Comparison of ENCODE assay signal across 8 cellular contexts in the genomic region with DNA sequence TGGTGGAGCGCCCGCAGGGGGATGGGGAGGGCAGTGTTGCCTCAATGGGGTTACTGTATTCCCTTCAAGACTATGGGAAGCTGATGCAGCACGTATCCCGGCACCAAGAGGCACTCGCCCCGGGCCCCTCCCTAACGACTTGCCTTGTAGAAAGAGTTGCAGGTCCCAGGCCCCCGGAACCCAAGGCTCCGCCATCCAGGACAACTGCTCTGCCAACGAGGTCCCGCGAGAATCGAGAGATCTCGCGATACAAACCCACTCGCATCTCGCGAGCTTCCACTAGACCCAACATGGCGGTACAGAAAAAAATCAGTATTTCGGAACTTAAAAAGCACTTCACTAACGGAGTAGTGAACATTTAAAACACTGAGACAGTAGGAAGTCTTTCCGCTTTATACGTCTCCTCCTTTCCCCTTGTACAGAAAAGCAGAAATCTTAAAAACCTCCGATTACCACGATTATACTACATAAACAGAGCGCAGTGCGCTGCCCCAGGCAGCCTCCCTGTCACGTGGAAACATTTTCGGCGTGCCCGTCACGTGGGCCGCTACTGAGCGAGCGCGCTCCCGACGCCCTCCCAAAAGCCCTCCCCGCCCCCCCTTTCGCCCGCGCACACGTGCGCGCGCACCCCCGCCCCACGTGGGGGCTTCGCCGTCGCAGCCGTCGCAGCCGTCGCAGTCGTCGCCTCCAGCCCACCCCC. TPM values are rescaled to one million over a fixed set of nuclear protein-coding genes. Genes with fewer than 3 reads are reported as not detected.
A peak's percentile ranks its signal among the peaks of the same experiment; 100 is the strongest.
DNase-seq lines count a peak whose midpoint lies in the region; ATAC-seq, FAIRE-seq and TF ChIP-seq lines count a peak whose summit lies in the region.

A gene (minus strand): TSS at position 217 of the 700 bp plus-strand sequence. CDS start 49,304 bp downstream, outside the sequence.

- H3K27ac ChIP-seq in keratinocyte (ENCODE audit: control insufficient read depth, insufficient read depth, low read length): peak within 1 kb of the TSS; percentile 96

- H3K36me3 ChIP-seq in keratinocyte (ENCODE audit: control insufficient read depth in 2 of 2, extremely low read depth in 1 of 2, insufficient read depth in 2 of 2, low read length in 2 of 2): no peaks in the 10 kb centered on the region

- TF ChIP-seq CTCF in AG09319 (IDR thresholded peaks at IDR 0.05; ENCODE audit: low read depth, low read length): no peak
- TF ChIP-seq CTCF in keratinocyte (optimal IDR thresholded peaks at IDR 0.05 in 1 of 3, IDR thresholded peaks at IDR 0.05 in 1 of 3, conservative IDR thresholded peaks at IDR 0.05 in 1 of 3; ENCODE audit: extremely low read depth in 1 of 3, insufficient read depth in 2 of 3, low read length in 3 of 3): peak in 2 of 3 experiments; percentile 4 to 8

- peaks cover 48% of the 10 kb centered on the region for H3K79me2 ChIP-seq in keratinocyte (ENCODE audit: control insufficient read depth, insufficient read depth, low read length)

- peak within 1 kb of the TSS; percentile 87 for H2AFZ ChIP-seq in keratinocyte (ENCODE audit: control insufficient read depth, low read length)

- peaks cover 20% of the 10 kb centered on the region for H3K4me1 ChIP-seq in keratinocyte (ENCODE audit: control insufficient read depth, extremely low read depth, insufficient read depth, low read length)

- peak within 1 kb of the TSS; percentile 91 for H3K4me2 ChIP-seq in keratinocyte (ENCODE audit: control insufficient read depth, extremely low read depth, insufficient read depth, low read depth, low read length)

- H4K20me1 ChIP-seq in keratinocyte (ENCODE audit: control insufficient read depth, extremely low read depth, insufficient read depth, low read length): peaks cover 4% of the 10 kb centered on the region

- DNase-seq in AG09319 (ENCODE audit: extremely low read depth, low read depth) (peak; percentile 87), NCI-H446 (lab: John Stamatoyannopoulos, UW) (peak; percentile 98 to 99), cerebellar cortex (ENCODE audit: low spot score) (peak; percentile 96), keratinocyte (ENCODE audit: low read depth, low spot score) (peak; percentile 79)
- DNase-seq in stimulated activated CD4-positive, alpha-beta T cell treated with anti-CD3 and anti-CD28 coated beads, Interleukin-15, amount 100 ng/mL, for 1 hour (ENCODE audit: low read depth in 1 of 2, low spot score in 1 of 2): peak; percentile 79 to 82

- H3K9me3 ChIP-seq in keratinocyte (ENCODE audit: control insufficient read depth, low read depth, low read length): no peaks in the 10 kb centered on the region

- dilution Hi-C loops in keratinocyte (cut with MboI; ENCODE audit: extremely low pct_ligation_motif_present, low sequenced_read_pairs): no loop called here

- ATAC-seq in GM19025 (IDR thresholded peaks at IDR 0.05; ENCODE audit: low read depth, unreplicated experiment) (peak; percentile 63), HG03342 (IDR thresholded peaks at IDR 0.05; ENCODE audit: unreplicated experiment) (peak; percentile 71)
- peak; percentile 71 to 73 for ATAC-seq in activated CD4-positive, CD25-positive, alpha-beta regulatory T cell treated with anti-CD3 and anti-CD28 coated beads, Interleukin-2, amount 50 U/mL, for 24 hours

- no peaks in the 10 kb centered on the region for H3K27me3 ChIP-seq in keratinocyte (ENCODE audit: control insufficient read depth, extremely low read depth, insufficient read depth, low read length)

- H3K9me1 ChIP-seq in keratinocyte (ENCODE audit: control insufficient read depth, extremely low read depth, insufficient read depth, low read length): no peaks in the 10 kb centered on the region

- H3K9ac ChIP-seq in keratinocyte (ENCODE audit: control insufficient read depth, extremely low read depth, insufficient read depth, low read length): peak within 1 kb of the TSS; percentile 91

- H3K4me3 ChIP-seq in keratinocyte (ENCODE audit: control insufficient read depth in 2 of 3, extremely low read depth in 1 of 3, insufficient read depth in 2 of 3, low read depth in 1 of 3, low read length in 3 of 3): peak within 1 kb of the TSS; percentile 69 to 99 (median 96)

- FAIRE-seq in keratinocyte (lab: Jason Lieb, UNC): peak; percentile 26

RNA-seq across cellular contexts. Expression of the gene that starts here (rescaled TPM):
- polyA plus RNA-seq in keratinocyte: 19.0 to 30.6 TPM (median 21.3 TPM) in 3 replicates
- 35.5 TPM for polyA plus RNA-seq in keratinocyte (2011; ENCODE audit: low read depth)
- 13.2 and 25.2 TPM in 2 replicates for polyA plus RNA-seq in keratinocyte (2011; cell fraction: cytosol; rRNA removed)
- 24.3 and 30.0 TPM in 2 replicates for polyA plus RNA-seq in keratinocyte (2011; cell fraction: nucleus; rRNA removed)
- 15.5 and 21.7 TPM in 2 replicates for polyA plus RNA-seq in keratinocyte (2012; ENCODE audit: low replicate concordance)
- polyA minus RNA-seq in keratinocyte: 7.7 to 53.2 TPM (median 20.2 TPM) in 3 replicates
- polyA minus RNA-seq in keratinocyte (2011; cell fraction: cytosol; rRNA and poly(A)+ RNA removed): 33.0 TPM
- 37.9 and 82.5 TPM in 2 replicates for polyA minus RNA-seq in keratinocyte (2011; cell fraction: nucleus; rRNA and poly(A)+ RNA removed)

Comparison
In these comparisons a context has a peak if more than half of its experiments do, and no peak if none do; other contexts are left out.
1. Peak in every context shown above with its lines: DNase-seq, ATAC-seq, H3K4me3 ChIP-seq and H3K27ac ChIP-seq.